In genomic region chr5:14270212-14270702, GRCh38 we compare ENCODE assay signal across 8 cellular contexts.
A peak's percentile ranks its signal among the peaks of the same experiment; 100 is the strongest.
DNase-seq lines count a peak whose midpoint lies in the region; ATAC-seq, FAIRE-seq and TF ChIP-seq lines count a peak whose summit lies in the region.

No MANE protein-coding gene starts in this region.

- no peaks in the 10 kb centered on the region for H3K27me3 ChIP-seq in MG63

- H3K36me3 ChIP-seq in MG63, result peaks cover 70% of the 10 kb centered on the region

- H3K27me3 Mint-ChIP-seq in mesothelial cell of epicardium (ENCODE audit: low read depth), result no peaks in the 10 kb centered on the region

- no peak overlapping the region for H3K4me3 ChIP-seq in MG63

- no peak overlapping the region for H3K4me3 Mint-ChIP-seq in mesothelial cell of epicardium

- no peaks in the 10 kb centered on the region for H3K36me3 Mint-ChIP-seq in mesothelial cell of epicardium

- no peaks in the 10 kb centered on the region for H3K9me3 Mint-ChIP-seq in mesothelial cell of epicardium

- H3K4me1 Mint-ChIP-seq in mesothelial cell of epicardium, result peaks cover 42% of the 10 kb centered on the region

- ATAC-seq in GM21786 (IDR thresholded peaks at IDR 0.05; ENCODE audit: unreplicated experiment), result peak; percentile 68
- ATAC-seq in activated CD4-positive, CD25-positive, alpha-beta regulatory T cell treated with anti-CD3 and anti-CD28 coated beads, Interleukin-2, amount 50 U/mL, for 24 hours, result no peak

- H3K27ac Mint-ChIP-seq in mesothelial cell of epicardium, result peak overlapping the region; percentile 36

- DNase-seq in DMS153 (lab: John Stamatoyannopoulos, UW), result peak; percentile 51
- DNase-seq in MG63, result peak; percentile 83
- peak; percentile 95 for DNase-seq in RCC 7860 (ENCODE audit: low spot score)
- no peak for DNase-seq in mesothelial cell of epicardium (ENCODE audit: low spot score in 2 of 2, unreplicated experiment in 2 of 2)
- DNase-seq in stimulated activated CD4-positive, alpha-beta T cell treated with anti-CD3 and anti-CD28 coated beads, Interleukin-1b, Interleukin-23, amount 100 ng/mL, for 48 hours, result no peak

- no peaks in the 10 kb centered on the region for H3K9me3 ChIP-seq in MG63

- FAIRE-seq in RCC 7860 (lab: Jason Lieb, UNC) (peak; percentile 95), endometrium (lab: Jason Lieb, UNC) (peak; percentile 4)

- peak; percentile 76 for TF ChIP-seq CTCF in mesothelial cell of epicardium (IDR thresholded peaks at IDR 0.05; ENCODE audit: unreplicated experiment)

Comparison
In these comparisons a context has a peak if more than half of its experiments do, and no peak if none do; other contexts are left out.
1. DNase-seq: peak in DMS153 (single experiment), MG63 (single experiment) and RCC 7860 (single experiment); none in mesothelial cell of epicardium (0 of 2) and stimulated activated CD4-positive, alpha-beta T cell treated with anti-CD3 and anti-CD28 coated beads, Interleukin-1b, Interleukin-23, amount 100 ng/mL, for 48 hours (single experiment).